1 cellular context compared by ENCODE assay signal in the genomic region with DNA sequence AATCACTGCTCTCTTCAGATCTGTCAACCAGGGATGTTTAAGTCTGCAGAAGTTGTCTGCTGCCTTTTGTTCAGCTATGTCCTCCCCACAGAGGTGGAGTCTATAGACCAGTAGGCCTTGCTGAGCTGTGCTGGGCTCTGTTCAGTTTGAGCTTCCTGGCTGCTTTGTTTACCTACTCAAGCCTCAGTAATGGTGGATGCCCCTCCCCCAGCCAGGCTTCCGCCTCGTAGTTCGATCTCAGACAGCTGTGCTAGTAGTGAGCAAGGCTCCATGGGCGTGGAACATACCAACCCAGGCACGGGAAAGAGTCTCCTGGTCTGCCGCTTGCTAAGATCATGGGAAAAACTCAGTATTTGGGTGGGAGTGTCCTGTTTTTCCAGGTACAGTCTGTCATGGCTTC.
TF ChIP-seq lines count a peak whose summit lies in the region.

No MANE protein-coding gene starts in this region.

TF ChIP-seq in HepG2, 621 proteins besides CTCF, POLR2A, EP300 and RAD21 (continued from another document and continues in another):
- TF ChIP-seq, protein P1, sequence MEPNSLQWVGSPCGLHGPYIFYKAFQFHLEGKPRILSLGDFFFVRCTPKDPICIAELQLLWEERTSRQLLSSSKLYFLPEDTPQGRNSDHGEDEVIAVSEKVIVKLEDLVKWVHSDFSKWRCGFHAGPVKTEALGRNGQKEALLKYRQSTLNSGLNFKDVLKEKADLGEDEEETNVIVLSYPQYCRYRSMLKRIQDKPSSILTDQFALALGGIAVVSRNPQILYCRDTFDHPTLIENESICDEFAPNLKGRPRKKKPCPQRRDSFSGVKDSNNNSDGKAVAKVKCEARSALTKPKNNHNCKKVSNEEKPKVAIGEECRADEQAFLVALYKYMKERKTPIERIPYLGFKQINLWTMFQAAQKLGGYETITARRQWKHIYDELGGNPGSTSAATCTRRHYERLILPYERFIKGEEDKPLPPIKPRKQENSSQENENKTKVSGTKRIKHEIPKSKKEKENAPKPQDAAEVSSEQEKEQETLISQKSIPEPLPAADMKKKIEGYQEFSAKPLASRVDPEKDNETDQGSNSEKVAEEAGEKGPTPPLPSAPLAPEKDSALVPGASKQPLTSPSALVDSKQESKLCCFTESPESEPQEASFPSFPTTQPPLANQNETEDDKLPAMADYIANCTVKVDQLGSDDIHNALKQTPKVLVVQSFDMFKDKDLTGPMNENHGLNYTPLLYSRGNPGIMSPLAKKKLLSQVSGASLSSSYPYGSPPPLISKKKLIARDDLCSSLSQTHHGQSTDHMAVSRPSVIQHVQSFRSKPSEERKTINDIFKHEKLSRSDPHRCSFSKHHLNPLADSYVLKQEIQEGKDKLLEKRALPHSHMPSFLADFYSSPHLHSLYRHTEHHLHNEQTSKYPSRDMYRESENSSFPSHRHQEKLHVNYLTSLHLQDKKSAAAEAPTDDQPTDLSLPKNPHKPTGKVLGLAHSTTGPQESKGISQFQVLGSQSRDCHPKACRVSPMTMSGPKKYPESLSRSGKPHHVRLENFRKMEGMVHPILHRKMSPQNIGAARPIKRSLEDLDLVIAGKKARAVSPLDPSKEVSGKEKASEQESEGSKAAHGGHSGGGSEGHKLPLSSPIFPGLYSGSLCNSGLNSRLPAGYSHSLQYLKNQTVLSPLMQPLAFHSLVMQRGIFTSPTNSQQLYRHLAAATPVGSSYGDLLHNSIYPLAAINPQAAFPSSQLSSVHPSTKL (CRISPR knock-in tag; IDR thresholded peaks at IDR 0.05), result peak; percentile 45; the same call in 1 of the 2 replicates
- TF ChIP-seq DDIT3 (CRISPR knock-in tag; IDR thresholded peaks at IDR 0.05) (no peak), ZNF556 (CRISPR knock-in tag; IDR thresholded peaks at IDR 0.05; ENCODE audit: borderline replicate concordance) (no peak), MEF2D (CRISPR knock-in tag; IDR thresholded peaks at IDR 0.05) (no peak), FOSL1 (CRISPR knock-in tag; IDR thresholded peaks at IDR 0.05; ENCODE audit: borderline replicate concordance) (no peak), FOXA1 (IDR thresholded peaks at IDR 0.05) (no peak), FOXA1 (CRISPR knock-in tag; IDR thresholded peaks at IDR 0.05) (peak; percentile 47; the same call in 1 of the 2 replicates), FOXP1 (IDR thresholded peaks at IDR 0.05) (no peak), FOXP1 (CRISPR knock-in tag; IDR thresholded peaks at IDR 0.05) (0 out of 2 replicates have a peak, but pooled peaks have one; percentile 21), ZSCAN29 (CRISPR knock-in tag; conservative IDR thresholded peaks at IDR 0.05) (no peak), SMAD1 (CRISPR knock-in tag; IDR thresholded peaks at IDR 0.05; ENCODE audit: borderline replicate concordance, low read depth) (no peak), PRDM10 (CRISPR knock-in tag; IDR thresholded peaks at IDR 0.05; ENCODE audit: low read depth) (peak; percentile 47; the same call in 1 of the 2 replicates), THAP9 (CRISPR knock-in tag; IDR thresholded peaks at IDR 0.05; ENCODE audit: borderline replicate concordance) (peak; percentile 64; the same call in 1 of the 2 replicates), FOXC1 (CRISPR knock-in tag; IDR thresholded peaks at IDR 0.05; ENCODE audit: borderline replicate concordance) (peak; percentile 63; the same call in 1 of the 2 replicates), YY1 (IDR thresholded peaks at IDR 0.05; ENCODE audit: insufficient read depth, insufficient replicate concordance, low read depth, low read length) (peak; percentile 65), MTF1 (CRISPR knock-in tag; IDR thresholded peaks at IDR 0.05) (no peak), RFXANK (CRISPR knock-in tag; IDR thresholded peaks at IDR 0.05) (no peak), ZNF619 (CRISPR knock-in tag; IDR thresholded peaks at IDR 0.05) (no peak), PRPF4 (IDR thresholded peaks at IDR 0.05; ENCODE audit: low read depth, low read length, poor library complexity, severe bottlenecking) (no peak), ONECUT2 (CRISPR knock-in tag; IDR thresholded peaks at IDR 0.05) (no peak)
- TF ChIP-seq, protein P2, sequence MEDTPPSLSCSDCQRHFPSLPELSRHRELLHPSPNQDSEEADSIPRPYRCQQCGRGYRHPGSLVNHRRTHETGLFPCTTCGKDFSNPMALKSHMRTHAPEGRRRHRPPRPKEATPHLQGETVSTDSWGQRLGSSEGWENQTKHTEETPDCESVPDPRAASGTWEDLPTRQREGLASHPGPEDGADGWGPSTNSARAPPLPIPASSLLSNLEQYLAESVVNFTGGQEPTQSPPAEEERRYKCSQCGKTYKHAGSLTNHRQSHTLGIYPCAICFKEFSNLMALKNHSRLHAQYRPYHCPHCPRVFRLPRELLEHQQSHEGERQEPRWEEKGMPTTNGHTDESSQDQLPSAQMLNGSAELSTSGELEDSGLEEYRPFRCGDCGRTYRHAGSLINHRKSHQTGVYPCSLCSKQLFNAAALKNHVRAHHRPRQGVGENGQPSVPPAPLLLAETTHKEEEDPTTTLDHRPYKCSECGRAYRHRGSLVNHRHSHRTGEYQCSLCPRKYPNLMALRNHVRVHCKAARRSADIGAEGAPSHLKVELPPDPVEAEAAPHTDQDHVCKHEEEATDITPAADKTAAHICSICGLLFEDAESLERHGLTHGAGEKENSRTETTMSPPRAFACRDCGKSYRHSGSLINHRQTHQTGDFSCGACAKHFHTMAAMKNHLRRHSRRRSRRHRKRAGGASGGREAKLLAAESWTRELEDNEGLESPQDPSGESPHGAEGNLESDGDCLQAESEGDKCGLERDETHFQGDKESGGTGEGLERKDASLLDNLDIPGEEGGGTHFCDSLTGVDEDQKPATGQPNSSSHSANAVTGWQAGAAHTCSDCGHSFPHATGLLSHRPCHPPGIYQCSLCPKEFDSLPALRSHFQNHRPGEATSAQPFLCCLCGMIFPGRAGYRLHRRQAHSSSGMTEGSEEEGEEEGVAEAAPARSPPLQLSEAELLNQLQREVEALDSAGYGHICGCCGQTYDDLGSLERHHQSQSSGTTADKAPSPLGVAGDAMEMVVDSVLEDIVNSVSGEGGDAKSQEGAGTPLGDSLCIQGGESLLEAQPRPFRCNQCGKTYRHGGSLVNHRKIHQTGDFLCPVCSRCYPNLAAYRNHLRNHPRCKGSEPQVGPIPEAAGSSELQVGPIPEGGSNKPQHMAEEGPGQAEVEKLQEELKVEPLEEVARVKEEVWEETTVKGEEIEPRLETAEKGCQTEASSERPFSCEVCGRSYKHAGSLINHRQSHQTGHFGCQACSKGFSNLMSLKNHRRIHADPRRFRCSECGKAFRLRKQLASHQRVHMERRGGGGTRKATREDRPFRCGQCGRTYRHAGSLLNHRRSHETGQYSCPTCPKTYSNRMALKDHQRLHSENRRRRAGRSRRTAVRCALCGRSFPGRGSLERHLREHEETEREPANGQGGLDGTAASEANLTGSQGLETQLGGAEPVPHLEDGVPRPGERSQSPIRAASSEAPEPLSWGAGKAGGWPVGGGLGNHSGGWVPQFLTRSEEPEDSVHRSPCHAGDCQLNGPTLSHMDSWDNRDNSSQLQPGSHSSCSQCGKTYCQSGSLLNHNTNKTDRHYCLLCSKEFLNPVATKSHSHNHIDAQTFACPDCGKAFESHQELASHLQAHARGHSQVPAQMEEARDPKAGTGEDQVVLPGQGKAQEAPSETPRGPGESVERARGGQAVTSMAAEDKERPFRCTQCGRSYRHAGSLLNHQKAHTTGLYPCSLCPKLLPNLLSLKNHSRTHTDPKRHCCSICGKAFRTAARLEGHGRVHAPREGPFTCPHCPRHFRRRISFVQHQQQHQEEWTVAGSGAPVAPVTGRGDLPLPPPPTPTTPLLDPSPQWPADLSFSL (CRISPR knock-in tag; IDR thresholded peaks at IDR 0.05), result no peak
- TF ChIP-seq, protein P3, sequence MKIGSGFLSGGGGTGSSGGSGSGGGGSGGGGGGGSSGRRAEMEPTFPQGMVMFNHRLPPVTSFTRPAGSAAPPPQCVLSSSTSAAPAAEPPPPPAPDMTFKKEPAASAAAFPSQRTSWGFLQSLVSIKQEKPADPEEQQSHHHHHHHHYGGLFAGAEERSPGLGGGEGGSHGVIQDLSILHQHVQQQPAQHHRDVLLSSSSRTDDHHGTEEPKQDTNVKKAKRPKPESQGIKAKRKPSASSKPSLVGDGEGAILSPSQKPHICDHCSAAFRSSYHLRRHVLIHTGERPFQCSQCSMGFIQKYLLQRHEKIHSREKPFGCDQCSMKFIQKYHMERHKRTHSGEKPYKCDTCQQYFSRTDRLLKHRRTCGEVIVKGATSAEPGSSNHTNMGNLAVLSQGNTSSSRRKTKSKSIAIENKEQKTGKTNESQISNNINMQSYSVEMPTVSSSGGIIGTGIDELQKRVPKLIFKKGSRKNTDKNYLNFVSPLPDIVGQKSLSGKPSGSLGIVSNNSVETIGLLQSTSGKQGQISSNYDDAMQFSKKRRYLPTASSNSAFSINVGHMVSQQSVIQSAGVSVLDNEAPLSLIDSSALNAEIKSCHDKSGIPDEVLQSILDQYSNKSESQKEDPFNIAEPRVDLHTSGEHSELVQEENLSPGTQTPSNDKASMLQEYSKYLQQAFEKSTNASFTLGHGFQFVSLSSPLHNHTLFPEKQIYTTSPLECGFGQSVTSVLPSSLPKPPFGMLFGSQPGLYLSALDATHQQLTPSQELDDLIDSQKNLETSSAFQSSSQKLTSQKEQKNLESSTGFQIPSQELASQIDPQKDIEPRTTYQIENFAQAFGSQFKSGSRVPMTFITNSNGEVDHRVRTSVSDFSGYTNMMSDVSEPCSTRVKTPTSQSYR (CRISPR knock-in tag; IDR thresholded peaks at IDR 0.05; ENCODE audit: borderline replicate concordance), result peak; percentile 86
